In genomic region chr2:113061241-113061640, GRCh38 we compare ENCODE assay signal across 1 cellular context.
TF ChIP-seq lines count a peak whose summit lies in the region.

No MANE protein-coding gene starts in this region.

TF ChIP-seq in GM23338, 12 proteins besides CTCF, POLR2A, EP300 and RAD21 (continued from another document):
- TF ChIP-seq NANOG (IDR thresholded peaks at IDR 0.05; ENCODE audit: borderline replicate concordance) (no peak), EZH2 (IDR thresholded peaks at IDR 0.05; ENCODE audit: low read depth, unreplicated experiment) (no peak), ZNF331 (CRISPR knock-in tag; IDR thresholded peaks at IDR 0.05; ENCODE audit: low read depth) (no peak), POLR2AphosphoS5 (IDR thresholded peaks at IDR 0.05; ENCODE audit: low read depth) (no peak), STAT1 (IDR thresholded peaks at IDR 0.05; ENCODE audit: unreplicated experiment) (no peak), ETS1 (IDR thresholded peaks at IDR 0.05) (no peak), CREB1 (CRISPR knock-in tag; IDR thresholded peaks at IDR 0.05; ENCODE audit: low read depth) (no peak), JUNB (IDR thresholded peaks at IDR 0.05; ENCODE audit: unreplicated experiment) (no peak)
TF ChIP-seq in GM23338: peak in this region for 0.
